21 cellular contexts compared by ENCODE assay signal in genomic region chr4:120659626-120660170, GRCh38.
"Had no signal": no experiment of that assay in that cellular context is flagged by ENCODE, and none has a peak within 500 bp of the region (broad histone marks: within the 10 kb centered on the region; RNA-seq: fewer than 3 reads in every experiment).

No MANE protein-coding gene starts in this region.

- H3K27me3 Mint-ChIP-seq: activated B cell treated with CpG ODN at 0.5 μM for 24 hours; activated CD4-positive, alpha-beta T cell treated with anti-CD3 and anti-CD28 coated beads, Interleukin-2, amount 10 ng/mL, durations not matched to agents 7 days and 5 days had no signal

- H3K9me3 Mint-ChIP-seq: activated CD4-positive, alpha-beta T cell treated with anti-CD3 and anti-CD28 coated beads, Interleukin-2, amount 10 ng/mL, durations not matched to agents 7 days and 5 days; activated T-cell treated with anti-CD3 and anti-CD28 coated beads, Interleukin-2, amount 50 U/mL, for 24 hours; activated T-helper 2 cell treated with anti-CD3 and anti-CD28 coated beads, Interferon-gamma antibody, Interleukin-2, Interleukin-4, amounts not matched to agents 10 μg/mL and 5 μg/mL and 100 μg/mL, durations not matched to agents 14 hours and 24 hours and 36 hours; endodermal cell; stimulated activated effector memory CD8-positive, alpha-beta T cell treated with anti-CD3 and anti-CD28 coated beads, Interleukin-12 subunit alpha, Interleukin-12 subunit beta, amount 100 ng/mL, for 72 hours had no signal

- H3K27ac Mint-ChIP-seq: activated B cell treated with CpG ODN at 0.5 μM for 24 hours; activated CD4-positive, alpha-beta T cell treated with anti-CD3 and anti-CD28 coated beads, Interleukin-2, amount 10 ng/mL, durations not matched to agents 7 days and 5 days; activated CD8-positive, alpha-beta T cell treated with anti-CD3 and anti-CD28 coated beads, Interleukin-2, amount 10 ng/mL, durations not matched to agents 7 days and 5 days; activated T-cell treated with anti-CD3 and anti-CD28 coated beads, Interleukin-2, amount 50 U/mL, for 24 hours; activated T-helper 2 cell treated with anti-CD3 and anti-CD28 coated beads, Interferon-gamma antibody, Interleukin-2, Interleukin-4, amounts not matched to agents 10 μg/mL and 5 μg/mL and 100 μg/mL, durations not matched to agents 14 hours and 24 hours and 36 hours; endodermal cell; natural killer cell; stimulated activated effector memory CD8-positive, alpha-beta T cell treated with anti-CD3 and anti-CD28 coated beads, Interleukin-12 subunit alpha, Interleukin-12 subunit beta, amount 100 ng/mL, for 72 hours had no signal

- H3K27me3 ChIP-seq: body of pancreas, stomach had no signal

- H3K27ac ChIP-seq: body of pancreas, lower lobe of right lung, prostate gland, stomach had no signal

- H3K4me3 ChIP-seq: body of pancreas, lower lobe of right lung, prostate gland, stomach had no signal

- H3K4me1 ChIP-seq: body of pancreas, lower lobe of right lung, prostate gland, stomach had no signal

- H3K36me3 ChIP-seq: lower lobe of right lung, prostate gland, stomach had no signal

- H3K36me3 Mint-ChIP-seq: natural killer cell; stimulated activated effector memory CD8-positive, alpha-beta T cell treated with anti-CD3 and anti-CD28 coated beads, Interleukin-12 subunit alpha, Interleukin-12 subunit beta, amount 100 ng/mL, for 72 hours had no signal

- DNase-seq: activated B cell treated with CpG ODN at 0.5 μM for 24 hours; activated CD4-positive, alpha-beta T cell treated with anti-CD3 and anti-CD28 coated beads, Interleukin-2, amount 10 ng/mL, durations not matched to agents 7 days and 5 days; activated CD8-positive, alpha-beta T cell treated with anti-CD3 and anti-CD28 coated beads, Interleukin-2, amount 10 ng/mL, durations not matched to agents 7 days and 5 days; activated naive CD4-positive, alpha-beta T cell treated with Interleukin-2 at 50 U/mL for 16 hours; activated T-cell treated with anti-CD3 and anti-CD28 coated beads, Interleukin-2, amount 50 U/mL, for 24 hours; body of pancreas; caudate nucleus; endodermal cell; erythroblast; hypothalamus; lower lobe of right lung; natural killer cell; stimulated activated CD4-positive, alpha-beta T cell treated with anti-CD3 and anti-CD28 coated beads, Interleukin-4, amount 100 ng/mL, for 24 hours; stomach; T-helper 2 cell; trophoblast cell had no signal

- H3K4me3 Mint-ChIP-seq: activated B cell treated with CpG ODN at 0.5 μM for 24 hours; activated CD4-positive, alpha-beta T cell treated with anti-CD3 and anti-CD28 coated beads, Interleukin-2, amount 10 ng/mL, durations not matched to agents 7 days and 5 days; activated CD8-positive, alpha-beta T cell treated with anti-CD3 and anti-CD28 coated beads, Interleukin-2, amount 10 ng/mL, durations not matched to agents 7 days and 5 days; activated T-cell treated with anti-CD3 and anti-CD28 coated beads, Interleukin-2, amount 50 U/mL, for 24 hours; endodermal cell; natural killer cell; stimulated activated effector memory CD8-positive, alpha-beta T cell treated with anti-CD3 and anti-CD28 coated beads, Interleukin-12 subunit alpha, Interleukin-12 subunit beta, amount 100 ng/mL, for 72 hours had no signal

- FAIRE-seq: colon, keratinocyte had no signal

- H3K4me1 Mint-ChIP-seq: activated B cell treated with CpG ODN at 0.5 μM for 24 hours, endodermal cell, natural killer cell had no signal

- H3K9me3 ChIP-seq: body of pancreas, lower lobe of right lung, prostate gland, stomach had no signal
